ENCODE assay signal across 29 cellular contexts in the genomic region with DNA sequence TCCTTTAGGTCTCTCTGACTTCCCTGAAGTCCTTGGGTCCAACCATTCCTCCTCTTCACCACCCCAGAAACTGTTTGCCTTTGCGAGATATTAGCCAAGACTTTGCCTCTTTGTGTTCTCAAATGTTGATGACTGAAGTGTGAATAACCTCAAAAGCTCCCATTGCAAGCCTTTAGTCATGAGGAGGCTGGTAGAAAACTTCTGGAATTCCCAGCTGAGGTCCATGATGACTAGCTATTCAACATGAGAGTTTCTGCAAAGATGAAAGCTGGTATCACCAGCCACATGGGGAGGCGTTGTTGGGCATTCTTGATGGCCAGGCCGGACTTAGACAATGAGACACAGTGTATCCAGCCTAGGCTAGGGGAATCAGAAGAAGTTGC.
"Had no signal": no experiment of that assay in that cellular context is flagged by ENCODE, and none has a peak within 500 bp of the region (broad histone marks: within the 10 kb centered on the region; RNA-seq: fewer than 3 reads in every experiment).

No MANE protein-coding gene starts in this region.

- H3K27ac Mint-ChIP-seq: activated CD4-positive, alpha-beta T cell treated with anti-CD3 and anti-CD28 coated beads, Interleukin-2, amount 10 ng/mL, durations not matched to agents 7 days and 5 days; activated CD8-positive, alpha-beta memory T cell treated with anti-CD3 and anti-CD28 coated beads, Interleukin-2, amount 10 ng/mL, durations not matched to agents 7 days and 5 days; activated CD8-positive, alpha-beta T cell treated with anti-CD3 and anti-CD28 coated beads for 36 hours; activated naive CD4-positive, alpha-beta T cell treated with anti-CD3 and anti-CD28 coated beads, Interleukin-2, amount 50 U/mL, for 24 hours; activated T-helper 1 cell treated with anti-CD3 and anti-CD28 coated beads, Interleukin-12 subunit alpha, Interleukin-12 subunit beta, Interleukin-2, Interleukin-4 antibody, amounts not matched to agents 30 ng/mL and 10 ng/mL and 1 ng/mL, durations not matched to agents 14 hours and 24 hours and 36 hours; dendritic cell treated with granulocyte-macrophage colony-stimulating factor and Interleukin-4, amounts not matched to agents 40 ng/mL and 50 ng/mL, for 4 days; mesothelial cell of epicardium; naive thymus-derived CD8-positive, alpha-beta T cell; neural progenitor cell; stimulated activated naive B cell treated with anti-CD40 and anti-IgM and Interleukin-4, amounts not matched to agents 10 μg/mL and 1 μg/mL and 100 μg/mL, for 72 hours had no signal

- FAIRE-seq: endometrium, frontal cortex had no signal

- H3K4me3 ChIP-seq: hepatocyte, left ventricle myocardium inferior, neural progenitor cell, smooth muscle cell, testis, uterus had no signal

- H3K27me3 Mint-ChIP-seq: activated CD4-positive, alpha-beta T cell treated with anti-CD3 and anti-CD28 coated beads, Interleukin-2, amount 10 ng/mL, durations not matched to agents 7 days and 5 days; activated CD8-positive, alpha-beta memory T cell treated with anti-CD3 and anti-CD28 coated beads, Interleukin-2, amount 10 ng/mL, durations not matched to agents 7 days and 5 days; dendritic cell treated with granulocyte-macrophage colony-stimulating factor and Interleukin-4, amounts not matched to agents 40 ng/mL and 50 ng/mL, for 4 days had no signal

- H3K4me3 Mint-ChIP-seq: activated CD4-positive, alpha-beta T cell treated with anti-CD3 and anti-CD28 coated beads, Interleukin-2, amount 10 ng/mL, durations not matched to agents 7 days and 5 days; activated CD8-positive, alpha-beta memory T cell treated with anti-CD3 and anti-CD28 coated beads, Interleukin-2, amount 10 ng/mL, durations not matched to agents 7 days and 5 days; activated CD8-positive, alpha-beta T cell treated with anti-CD3 and anti-CD28 coated beads for 36 hours; activated naive CD4-positive, alpha-beta T cell treated with anti-CD3 and anti-CD28 coated beads, Interleukin-2, amount 50 U/mL, for 24 hours; activated T-helper 1 cell treated with anti-CD3 and anti-CD28 coated beads, Interleukin-12 subunit alpha, Interleukin-12 subunit beta, Interleukin-2, Interleukin-4 antibody, amounts not matched to agents 30 ng/mL and 10 ng/mL and 1 ng/mL, durations not matched to agents 14 hours and 24 hours and 36 hours; dendritic cell treated with granulocyte-macrophage colony-stimulating factor and Interleukin-4, amounts not matched to agents 40 ng/mL and 50 ng/mL, for 4 days; mesothelial cell of epicardium; naive thymus-derived CD8-positive, alpha-beta T cell; neural progenitor cell; stimulated activated naive B cell treated with anti-CD40 and anti-IgM and Interleukin-4, amounts not matched to agents 10 μg/mL and 1 μg/mL and 100 μg/mL, for 72 hours had no signal

- H3K4me1 ChIP-seq: left ventricle myocardium inferior, neural progenitor cell, testis, uterus had no signal

- H3K9me3 ChIP-seq: testis, uterus had no signal

- DNase-seq: activated CD4-positive, alpha-beta T cell treated with anti-CD3 and anti-CD28 coated beads, Interleukin-2, amount 10 ng/mL, durations not matched to agents 7 days and 5 days; activated CD4-positive, CD25-positive, alpha-beta regulatory T cell treated with anti-CD3 and anti-CD28 coated beads, Interleukin-2, amount 50 U/mL, for 72 hours; activated CD8-positive, alpha-beta memory T cell treated with anti-CD3 and anti-CD28 coated beads, Interleukin-2, amount 10 ng/mL, durations not matched to agents 7 days and 5 days; activated CD8-positive, alpha-beta T cell treated with anti-CD3 and anti-CD28 coated beads for 36 hours; activated gamma-delta T cell; aorta; brain microvascular endothelial cell; caudate nucleus; effector CD4-positive, alpha-beta T cell; glutamatergic neuron; left ventricle myocardium inferior; naive thymus-derived CD8-positive, alpha-beta T cell; posterior cingulate gyrus; stimulated activated CD4-positive, alpha-beta T cell treated with anti-CD3 and anti-CD28 coated beads, Interleukin-2, amount 100 ng/mL, for 48 hours; stimulated activated CD8-positive, alpha-beta memory T cell treated with anti-CD3 and anti-CD28 coated beads, Interleukin-4, amount 100 ng/mL, for 48 hours; stimulated activated naive B cell treated with anti-CD40 and anti-IgM and Interleukin-4, amounts not matched to agents 10 μg/mL and 1 μg/mL and 100 μg/mL, for 72 hours; testis; trophoblast cell; uterus; WERI-Rb-1 had no signal

- H3K36me3 Mint-ChIP-seq: activated CD8-positive, alpha-beta memory T cell treated with anti-CD3 and anti-CD28 coated beads, Interleukin-2, amount 10 ng/mL, durations not matched to agents 7 days and 5 days; activated naive CD4-positive, alpha-beta T cell treated with anti-CD3 and anti-CD28 coated beads, Interleukin-2, amount 50 U/mL, for 24 hours; mesothelial cell of epicardium; naive thymus-derived CD8-positive, alpha-beta T cell; neural progenitor cell; stimulated activated naive B cell treated with anti-CD40 and anti-IgM and Interleukin-4, amounts not matched to agents 10 μg/mL and 1 μg/mL and 100 μg/mL, for 72 hours had no signal

- H3K36me3 ChIP-seq: brain microvascular endothelial cell, left ventricle myocardium inferior, neural progenitor cell, uterus, WERI-Rb-1 had no signal

- H3K27ac ChIP-seq: brain microvascular endothelial cell, hepatocyte, left ventricle myocardium inferior, neural progenitor cell, testis, uterus, WERI-Rb-1 had no signal

- H3K9ac ChIP-seq: neural progenitor cell had no signal

- H2AFZ ChIP-seq: hepatocyte, neural progenitor cell had no signal

- H3K9me3 Mint-ChIP-seq: activated CD4-positive, alpha-beta T cell treated with anti-CD3 and anti-CD28 coated beads, Interleukin-2, amount 10 ng/mL, durations not matched to agents 7 days and 5 days; activated T-helper 1 cell treated with anti-CD3 and anti-CD28 coated beads, Interleukin-12 subunit alpha, Interleukin-12 subunit beta, Interleukin-2, Interleukin-4 antibody, amounts not matched to agents 30 ng/mL and 10 ng/mL and 1 ng/mL, durations not matched to agents 14 hours and 24 hours and 36 hours; dendritic cell treated with granulocyte-macrophage colony-stimulating factor and Interleukin-4, amounts not matched to agents 40 ng/mL and 50 ng/mL, for 4 days had no signal

- H3K27me3 ChIP-seq: brain microvascular endothelial cell, hepatocyte, neural progenitor cell, testis, uterus had no signal

- H3K79me2 ChIP-seq: hepatocyte had no signal

- H3K4me1 Mint-ChIP-seq: activated CD4-positive, alpha-beta T cell treated with anti-CD3 and anti-CD28 coated beads, Interleukin-2, amount 10 ng/mL, durations not matched to agents 7 days and 5 days; activated CD8-positive, alpha-beta memory T cell treated with anti-CD3 and anti-CD28 coated beads, Interleukin-2, amount 10 ng/mL, durations not matched to agents 7 days and 5 days; activated naive CD4-positive, alpha-beta T cell treated with anti-CD3 and anti-CD28 coated beads, Interleukin-2, amount 50 U/mL, for 24 hours; mesothelial cell of epicardium; naive thymus-derived CD8-positive, alpha-beta T cell; neural progenitor cell; stimulated activated naive B cell treated with anti-CD40 and anti-IgM and Interleukin-4, amounts not matched to agents 10 μg/mL and 1 μg/mL and 100 μg/mL, for 72 hours had no signal

- H3K4me2 ChIP-seq: hepatocyte, neural progenitor cell, smooth muscle cell had no signal
